In the genomic region with DNA sequence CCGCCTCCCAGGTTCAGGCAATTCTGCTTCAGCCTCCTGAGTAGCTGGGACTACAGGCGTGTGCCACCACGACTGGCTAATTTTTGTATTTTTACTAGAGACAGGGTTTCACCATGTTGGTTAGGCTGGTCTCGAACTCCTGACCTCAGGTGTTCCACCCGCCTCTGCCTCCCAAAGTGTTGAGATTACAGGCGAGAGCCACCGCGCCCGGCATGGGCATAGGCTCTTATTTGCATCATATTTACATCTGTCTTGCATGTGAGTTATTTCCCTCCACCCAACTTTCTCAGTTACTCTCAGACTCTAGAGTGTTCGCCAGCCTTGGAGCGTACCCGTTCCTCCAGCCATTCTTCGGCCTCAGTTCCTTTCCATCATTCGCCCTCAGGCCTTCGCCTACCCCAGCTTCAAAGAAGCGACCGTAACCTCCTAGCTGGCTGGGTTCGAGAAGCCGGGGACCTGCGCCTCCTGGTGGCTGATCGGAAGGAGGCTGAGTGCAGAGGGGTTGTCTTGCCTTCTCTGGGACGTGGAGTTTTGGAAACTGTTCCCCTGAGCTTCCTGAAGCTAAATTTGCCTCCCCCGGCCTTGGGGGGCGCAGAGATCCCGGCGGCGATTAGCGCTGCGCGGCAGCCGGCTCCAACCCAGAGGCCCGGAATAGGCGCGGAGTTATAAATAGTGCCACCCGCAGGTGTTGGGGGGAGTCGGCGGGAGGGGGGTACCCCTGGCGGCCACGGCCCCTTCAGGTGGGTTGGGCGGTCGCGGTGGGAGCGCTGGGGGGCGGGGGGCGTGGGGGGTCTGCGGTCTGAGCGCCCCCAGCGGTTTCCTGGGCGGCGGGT, we compare ENCODE assay signal across 8 cellular contexts. TPM values are rescaled to one million over a fixed set of nuclear protein-coding genes. Genes with fewer than 3 reads are reported as not detected.
DNase-seq lines count a peak whose midpoint lies in the region; ATAC-seq and TF ChIP-seq lines count a peak whose summit lies in the region.

No MANE protein-coding gene starts in this region.

- peak overlapping the region; percentile 92 for H3K4me2 ChIP-seq in Loucy (ENCODE audit: low read depth, low read length, poor library complexity, severe bottlenecking)

- WGBS in iPS DF 6.9 (ENCODE audit: insufficient coverage, insufficient read length): no CpG with 5 or more reads among the region's 50 CpGs

- peak; percentile 98 for TF ChIP-seq CTCF in Loucy (conservative IDR thresholded peaks at IDR 0.05; ENCODE audit: low read length)
- TF ChIP-seq CTCF in astrocyte of the cerebellum (IDR thresholded peaks at IDR 0.05; ENCODE audit: low read depth, low read length, missing control alignments): peak; percentile 95

- no peak overlapping the region for H3K27ac ChIP-seq in iPS DF 6.9 (ENCODE audit: low read length)
- peak overlapping the region; percentile 97 for H3K27ac ChIP-seq in skeletal muscle tissue (ENCODE audit: low read depth, low read length)

- H3K27me3 Mint-ChIP-seq in T-helper 17 cell: no peaks in the 10 kb centered on the region

- H3K79me2 ChIP-seq in Loucy (ENCODE audit: insufficient read depth, low read length): no peaks in the 10 kb centered on the region

- H3K9ac ChIP-seq in Loucy (ENCODE audit: low read depth, low read length, poor library complexity, severe bottlenecking): peak overlapping the region; percentile 81
- peak overlapping the region; percentile 48 to 78 (median 70) for H3K9ac ChIP-seq in skeletal muscle tissue (ENCODE audit: low read depth in 1 of 3, low read length in 3 of 3)

- peak overlapping the region; percentile 99 for H3K4me3 Mint-ChIP-seq in T-helper 17 cell

- peak overlapping the region; percentile 96 for H3K27ac Mint-ChIP-seq in T-helper 17 cell

- H3F3A ChIP-seq in Loucy (ENCODE audit: low read depth): peaks cover 21% of the 10 kb centered on the region

- ATAC-seq in T-helper 17 cell (no peak), GM19324 (IDR thresholded peaks at IDR 0.05; ENCODE audit: low FRiP score, unreplicated experiment) (no peak), GM19023 (IDR thresholded peaks at IDR 0.05; ENCODE audit: unreplicated experiment) (no peak)

- H3K27me3 ChIP-seq in Loucy (ENCODE audit: insufficient read depth, low read length, poor library complexity, severe bottlenecking) (no peaks in the 10 kb centered on the region), iPS DF 6.9 (ENCODE audit: control insufficient read depth, insufficient read depth, low read length) (no peaks in the 10 kb centered on the region), skeletal muscle tissue (ENCODE audit: control insufficient read depth in 3 of 3, insufficient read depth in 3 of 3, low read length in 3 of 3) (no peaks in the 10 kb centered on the region)

- H3K9me3 ChIP-seq in Loucy (ENCODE audit: insufficient read depth, low read depth, low read length) (no peaks in the 10 kb centered on the region), T-helper 17 cell (ENCODE audit: control insufficient read depth, low read length, poor library complexity, severe bottlenecking) (no peaks in the 10 kb centered on the region), iPS DF 6.9 (ENCODE audit: control insufficient read depth, insufficient read depth, low read length) (no peaks in the 10 kb centered on the region), skeletal muscle tissue (ENCODE audit: control insufficient read depth in 3 of 3, low read length in 3 of 3) (no peaks in the 10 kb centered on the region)

- H3K36me3 ChIP-seq in Loucy (ENCODE audit: insufficient read depth, low read length): no peaks in the 10 kb centered on the region
- no peaks in the 10 kb centered on the region for H3K36me3 ChIP-seq in iPS DF 6.9 (ENCODE audit: control insufficient read depth, insufficient read depth, low read length)
- no peaks in the 10 kb centered on the region for H3K36me3 ChIP-seq in skeletal muscle tissue (ENCODE audit: control insufficient read depth in 3 of 3, insufficient read depth in 3 of 3, low read length in 3 of 3)

- peaks cover 37% of the 10 kb centered on the region for H3K4me1 Mint-ChIP-seq in T-helper 17 cell

- in situ Hi-C loops in astrocyte of the cerebellum (cut with HindIII; ENCODE audit: low sequenced_read_pairs): no loop called here

- H3K4me1 ChIP-seq in Loucy (ENCODE audit: insufficient read depth, low read length, poor library complexity, severe bottlenecking) (peaks cover 32% of the 10 kb centered on the region), iPS DF 6.9 (ENCODE audit: control insufficient read depth, insufficient read depth, low read length) (no peaks in the 10 kb centered on the region), skeletal muscle tissue (ENCODE audit: control insufficient read depth in 3 of 3, insufficient read depth in 3 of 3, low read length in 3 of 3) (peaks cover 12 to 15% (median 14%) of the 10 kb centered on the region in 3 donors)

- H2AFZ ChIP-seq in Loucy (ENCODE audit: low read length): peak overlapping the region; percentile 34; the same call in 1 of the 2 replicates

- peak; percentile 74 for DNase-seq in EH (ENCODE audit: low read depth)
- DNase-seq in T-helper 17 cell: peak; percentile 48 to 60 (median 51)
- DNase-seq in astrocyte of the cerebellum (ENCODE audit: low read depth): peak; percentile 33
- DNase-seq in iPS DF 6.9 (ENCODE audit: low read depth, low spot score): no peak

- peaks cover 3% of the 10 kb centered on the region for H3K36me3 Mint-ChIP-seq in T-helper 17 cell (ENCODE audit: low read depth)

- peak overlapping the region; percentile 81 for H3K4me3 ChIP-seq in Loucy (ENCODE audit: low read length, poor library complexity, severe bottlenecking)
- peak overlapping the region; percentile 82 for H3K4me3 ChIP-seq in astrocyte of the cerebellum (ENCODE audit: low read depth, low read length)
- H3K4me3 ChIP-seq in iPS DF 6.9 (ENCODE audit: low read length): peak overlapping the region; percentile 26; the same call in 1 of the 2 replicates
- H3K4me3 ChIP-seq in skeletal muscle tissue (ENCODE audit: low read length in 3 of 3): peak overlapping the region; percentile 65 to 87 (median 66)

- H4K20me1 ChIP-seq in Loucy (ENCODE audit: insufficient read depth, low read length, poor library complexity, severe bottlenecking): no peaks in the 10 kb centered on the region

- H3K9me2 ChIP-seq in Loucy (replicated peaks; ENCODE audit: low read depth, low read length): no peaks in the 10 kb centered on the region

RNA-seq across cellular contexts. Expression of a gene that starts 3.6 kb away (rescaled TPM):
- 10 to 100 TPM; 63.8 to 73.6 TPM for total RNA-seq in T-helper 17 cell
- total RNA-seq in skeletal muscle tissue: 7.8 TPM

RNA-seq across cellular contexts. Expression of a gene that starts 5.6 kb away (rescaled TPM):
- total RNA-seq in T-helper 17 cell: not detected
- not detected for total RNA-seq in skeletal muscle tissue

RNA-seq across cellular contexts. Expression of a gene that starts 15.9 kb away (rescaled TPM):
- total RNA-seq in T-helper 17 cell: 10 to 100 TPM; 33.2 to 34.7 TPM
- total RNA-seq in skeletal muscle tissue: 16.2 TPM

RNA-seq across cellular contexts. Expression of a gene that starts 24.6 kb away (rescaled TPM):
- total RNA-seq in T-helper 17 cell: 1 to 10 TPM; 9.3 to 9.4 TPM
- 31.8 TPM for total RNA-seq in skeletal muscle tissue

RNA-seq across cellular contexts. Expression of a gene that starts 28.5 kb away (rescaled TPM):
- total RNA-seq in T-helper 17 cell (100 to 1,000 TPM in 1 of 2 donors, 10 to 100 TPM in 1; 99.5 to 105 TPM), skeletal muscle tissue (36.0 TPM)

Comparison
In these comparisons a context has a peak if more than half of its experiments do, and no peak if none do; other contexts are left out.
1. H3K4me3 ChIP-seq: peak in every context shown above with its lines; median percentile 82 in astrocyte of the cerebellum; 81 in Loucy; 66 in skeletal muscle tissue; 26 in iPS DF 6.9.